Comparison of ENCODE assay signal across 28 cellular contexts in genomic region chr6:28888097-28888496, GRCh38.
"Had no signal": no experiment of that assay in that cellular context is flagged by ENCODE, and none has a peak within 500 bp of the region (broad histone marks: within the 10 kb centered on the region; RNA-seq: fewer than 3 reads in every experiment).

No MANE protein-coding gene starts in this region.

- DNase-seq: dermis blood vessel endothelial cell; dorsolateral prefrontal cortex; effector CD4-positive, alpha-beta T cell; effector memory CD8-positive, alpha-beta T cell; endodermal cell; erythroblast; esophagus squamous epithelium; foreskin fibroblast; foreskin melanocyte; gastrocnemius medialis; glutamatergic neuron; head of caudate nucleus; heart right ventricle; hippocampal formation; left cardiac atrium; left lung; left ventricle myocardium superior; lower lobe of right lung; mesenchymal stem cell; mucosa of descending colon; naive B cell had no signal

- ATAC-seq: effector memory CD8-positive, alpha-beta T cell; esophagus mucosa; gastrocnemius medialis; heart right ventricle; left cardiac atrium; left lung; left ventricle myocardium superior; lower lobe of right lung; mucosa of descending colon had no signal

- FAIRE-seq: colon, endometrium, islet of Langerhans, keratinocyte had no signal

- H3K4me1 ChIP-seq: gastrocnemius medialis, left lung, lower lobe of right lung had no signal

- H3K9me3 ChIP-seq: gastrocnemius medialis, lower lobe of right lung, mucosa of descending colon had no signal

- H3K36me3 ChIP-seq: esophagus squamous epithelium, gastrocnemius medialis, heart right ventricle, left lung, lower lobe of right lung had no signal

- H3K4me3 ChIP-seq: coronary artery, dorsolateral prefrontal cortex, esophagus squamous epithelium, gastrocnemius medialis, heart right ventricle, left lung, lower lobe of right lung, mucosa of descending colon had no signal

- H3K27ac ChIP-seq: coronary artery, dorsolateral prefrontal cortex, epithelial cell of prostate, esophagus squamous epithelium, gastrocnemius medialis, heart right ventricle, left lung, lower lobe of right lung had no signal
